ENCODE assay signal across 8 cellular contexts in genomic region chr10:73413108-73413527, GRCh38. TPM values are rescaled to one million over a fixed set of nuclear protein-coding genes. Genes with fewer than 3 reads are reported as not detected.
DNase-seq lines count a peak whose midpoint lies in the region; TF ChIP-seq lines count a peak whose summit lies in the region.

No MANE protein-coding gene starts in this region.

- peak; percentile 59 for DNase-seq in activated CD4-positive, alpha-beta T cell treated with anti-CD3 and anti-CD28 coated beads for 48 hours
- no peak for DNase-seq in activated CD4-positive, alpha-beta T cell treated with anti-CD3 and anti-CD28 coated beads for 1 hour
- DNase-seq in H4 (ENCODE audit: low spot score) (peak; percentile 68), Kasumi-1 (lab: John Stamatoyannopoulos, UW) (peak; percentile 67 to 75), thyroid gland (peak in 1 of 2 donors; percentile 59)
- DNase-seq in T-helper 2 cell treated with Interferon-gamma antibody and Interleukin-4, amounts not matched to agents 5 μg/mL and 100 μg/mL, for 36 hours (ENCODE audit: low spot score), result no peak

- H3K4me1 Mint-ChIP-seq in T-helper 2 cell treated with Interferon-gamma antibody and Interleukin-4, amounts not matched to agents 5 μg/mL and 100 μg/mL, for 36 hours (ENCODE audit: low read depth), result peaks cover 34% of the 10 kb centered on the region

- H3K27ac Mint-ChIP-seq in T-helper 2 cell treated with Interferon-gamma antibody and Interleukin-4, amounts not matched to agents 5 μg/mL and 100 μg/mL, for 36 hours, result peak overlapping the region; percentile 91

- intact Hi-C loops in thyroid gland (cut with DNase I), result no loop called here

- no peak for TF ChIP-seq POLR2A in thyroid gland (IDR thresholded peaks at IDR 0.05)

- H3K36me3 ChIP-seq in ectodermal cell (ENCODE audit: control insufficient read depth, insufficient read depth, low read length), result no peaks in the 10 kb centered on the region
- H3K36me3 ChIP-seq in mesodermal cell (ENCODE audit: control insufficient read depth, insufficient read depth, low read length), result no peaks in the 10 kb centered on the region
- H3K36me3 ChIP-seq in thyroid gland, result no peaks in the 10 kb centered on the region

- H3K27ac ChIP-seq in ectodermal cell (ENCODE audit: insufficient read depth, low read depth, low read length, poor library complexity, severe bottlenecking) (no peak overlapping the region), mesodermal cell (ENCODE audit: low read depth, low read length, severe bottlenecking) (peak overlapping the region; percentile 90), thyroid gland (peak overlapping the region; percentile 86 to 97 (median 86))

- H3K4me1 ChIP-seq in ectodermal cell (ENCODE audit: control insufficient read depth, insufficient read depth, low read length), result peaks cover 2% of the 10 kb centered on the region
- H3K4me1 ChIP-seq in mesodermal cell (ENCODE audit: control insufficient read depth, insufficient read depth, low read length, poor library complexity, severe bottlenecking), result peaks cover 3% of the 10 kb centered on the region
- peaks cover 8 to 24% of the 10 kb centered on the region in 2 donors for H3K4me1 ChIP-seq in thyroid gland

- 10% methylated on average over 9 of the region's 9 CpGs for WGBS in ectodermal cell, 2 experiments
- WGBS in mesodermal cell (ENCODE audit: insufficient coverage in 2 of 2), 2 experiments, result 6 to 8% methylated on average over 9 of the region's 9 CpGs
- WGBS in thyroid gland, 2 donors, result 0% methylated on average over 9 of the region's 9 CpGs

- H3K9me3 ChIP-seq in ectodermal cell (ENCODE audit: control insufficient read depth, low read length) (no peaks in the 10 kb centered on the region), mesodermal cell (ENCODE audit: control insufficient read depth, low read length) (no peaks in the 10 kb centered on the region), thyroid gland (no peaks in the 10 kb centered on the region)

- H3K4me3 ChIP-seq in ectodermal cell (ENCODE audit: insufficient read depth, low read depth, low read length) (peak overlapping the region; percentile 76), mesodermal cell (ENCODE audit: extremely low read depth, insufficient read depth, low read length, poor library complexity, severe bottlenecking) (peak overlapping the region; percentile 88), thyroid gland (replicated peaks in 1 of 3) (peak overlapping the region; percentile 88 to 99 (median 91))

- H3K36me3 Mint-ChIP-seq in T-helper 2 cell treated with Interferon-gamma antibody and Interleukin-4, amounts not matched to agents 5 μg/mL and 100 μg/mL, for 36 hours (ENCODE audit: low read depth), result peaks cover 16% of the 10 kb centered on the region

- H3K27me3 Mint-ChIP-seq in T-helper 2 cell treated with Interferon-gamma antibody and Interleukin-4, amounts not matched to agents 5 μg/mL and 100 μg/mL, for 36 hours (ENCODE audit: low read depth), result no peaks in the 10 kb centered on the region

- peaks cover 9% of the 10 kb centered on the region for H3K27me3 ChIP-seq in ectodermal cell (ENCODE audit: control insufficient read depth, insufficient read depth, low read length, poor library complexity, severe bottlenecking)
- no peaks in the 10 kb centered on the region for H3K27me3 ChIP-seq in thyroid gland

- TF ChIP-seq CTCF in thyroid gland (IDR thresholded peaks at IDR 0.05), result no peak

- no peaks in the 10 kb centered on the region for H3K9me3 Mint-ChIP-seq in T-helper 2 cell treated with Interferon-gamma antibody and Interleukin-4, amounts not matched to agents 5 μg/mL and 100 μg/mL, for 36 hours

- peak overlapping the region; percentile 91 for H3K4me3 Mint-ChIP-seq in T-helper 2 cell treated with Interferon-gamma antibody and Interleukin-4, amounts not matched to agents 5 μg/mL and 100 μg/mL, for 36 hours

RNA-seq across cellular contexts. Expression of gene ANXA7, which starts 0.7 kb away (rescaled TPM):
- 139 and 143 TPM in 2 replicates for total RNA-seq in H4 (2014; rRNA removed; shearing (Covaris generic))
- polyA plus RNA-seq in ectodermal cell (2013, experiment 1 of 4), result 47.8 TPM
- 48.6 TPM for polyA plus RNA-seq in ectodermal cell (2013, experiment 2 of 4)
- 40.1 TPM for polyA plus RNA-seq in ectodermal cell (2013, experiment 3 of 4)
- 43.7 TPM for polyA plus RNA-seq in ectodermal cell (2013, experiment 4 of 4)
- 60.7 TPM for polyA plus RNA-seq in mesodermal cell (2013, experiment 1 of 2)
- polyA plus RNA-seq in mesodermal cell (2013, experiment 2 of 2), result 55.8 TPM
- total RNA-seq in thyroid gland, result 100 to 1,000 TPM; 128 to 222 (median 167) TPM

RNA-seq across cellular contexts. Expression of gene MSS51, which starts 20.2 kb away (rescaled TPM):
- 0.12 TPM in 1 of 2 replicates, not detected in the other for total RNA-seq in H4 (2014; rRNA removed; shearing (Covaris generic))
- 0.83 TPM for polyA plus RNA-seq in ectodermal cell (2013, experiment 1 of 4)
- 1.2 TPM for polyA plus RNA-seq in ectodermal cell (2013, experiment 2 of 4)
- polyA plus RNA-seq in ectodermal cell (2013, experiment 3 of 4), result 0.69 TPM
- 1.0 TPM for polyA plus RNA-seq in ectodermal cell (2013, experiment 4 of 4)
- polyA plus RNA-seq in mesodermal cell (2013, experiment 1 of 2), result 1.1 TPM
- 1.4 TPM for polyA plus RNA-seq in mesodermal cell (2013, experiment 2 of 2)
- 1 to 10 TPM in 3 of 4 donors, under 1 TPM in 1; 0.94 to 2.9 (median 1.9) TPM for total RNA-seq in thyroid gland

RNA-seq across cellular contexts. Expression of gene CFAP70, which starts 54.5 kb away (rescaled TPM):
- 0.18 and 0.54 TPM in 2 replicates for total RNA-seq in H4 (2014; rRNA removed; shearing (Covaris generic))
- 1.3 TPM for polyA plus RNA-seq in ectodermal cell (2013, experiment 1 of 4)
- polyA plus RNA-seq in ectodermal cell (2013, experiment 2 of 4), result 2.2 TPM
- 0.85 TPM for polyA plus RNA-seq in ectodermal cell (2013, experiment 3 of 4)
- polyA plus RNA-seq in ectodermal cell (2013, experiment 4 of 4), result 1.7 TPM
- 0.41 TPM for polyA plus RNA-seq in mesodermal cell (2013, experiment 1 of 2)
- 0.71 TPM for polyA plus RNA-seq in mesodermal cell (2013, experiment 2 of 2)
- total RNA-seq in thyroid gland, result 10 to 100 TPM in 3 of 4 donors, 1 to 10 TPM in 1; 9.9 to 12.5 (median 11.7) TPM

Comparison
In these comparisons a context has a peak if more than half of its experiments do, and no peak if none do; other contexts are left out.
1. DNase-seq: peak in activated CD4-positive, alpha-beta T cell treated with anti-CD3 and anti-CD28 coated beads for 48 hours (single experiment), H4 (single experiment) and Kasumi-1 (2 of 2); none in activated CD4-positive, alpha-beta T cell treated with anti-CD3 and anti-CD28 coated beads for 1 hour (single experiment) and T-helper 2 cell treated with Interferon-gamma antibody and Interleukin-4, amounts not matched to agents 5 μg/mL and 100 μg/mL, for 36 hours (single experiment).
2. Peak in every context shown above with its lines, with median percentiles within 50 percentile points of each other: H3K4me3 ChIP-seq.